In genomic region chr19:54189020-54189667, GRCh38 we compare ENCODE assay signal across 8 cellular contexts. TPM values are rescaled to one million over a fixed set of nuclear protein-coding genes. Genes with fewer than 3 reads are reported as not detected.
DNase-seq lines count a peak whose midpoint lies in the region; ATAC-seq, FAIRE-seq and TF ChIP-seq lines count a peak whose summit lies in the region.

Gene MBOAT7 (minus strand): TSS chr19:54189580. CDS start chr19:54188508, 1,072 bp downstream.

- H4K20me1 ChIP-seq in IMR-90 (ENCODE audit: insufficient read depth, low read length), result peaks cover 16% of the 10 kb centered on the region

- CTCF ChIA-PET in IMR-90 (lab: Yijun Ruan, JAX), result interaction anchor here (0.8 to 1.1 kb wide), 2 partner anchors 77 to 201 kb away, joined by 3 read pairs; no protein-coding TSS in a partner anchor

- H3K56ac ChIP-seq in IMR-90 (ENCODE audit: extremely low read depth, insufficient read depth, low read length), result peak within 1 kb of the TSS; percentile 90

- peak within 1 kb of the TSS; percentile 91 for H3K4me3 Mint-ChIP-seq in stimulated activated naive CD8-positive, alpha-beta T cell treated with anti-CD3 and anti-CD28 coated beads, Interleukin-15, Interleukin-2, amounts not matched to agents 100 ng/mL and 50 ng/mL, for 24 hours

- H2BK15ac ChIP-seq in IMR-90 (ENCODE audit: low read depth, low read length), result peak within 1 kb of the TSS; percentile 91; the same call in 1 of the 3 replicates

- peaks cover 3% of the 10 kb centered on the region; the same call in 1 of the 2 replicates for H3K9me1 ChIP-seq in IMR-90 (ENCODE audit: insufficient read depth, low read length)

- H2BK5ac ChIP-seq in IMR-90 (ENCODE audit: low read depth, low read length, poor library complexity, severe bottlenecking), result peak within 1 kb of the TSS; percentile 96

- H3K27ac Mint-ChIP-seq in stimulated activated naive CD8-positive, alpha-beta T cell treated with anti-CD3 and anti-CD28 coated beads, Interleukin-15, Interleukin-2, amounts not matched to agents 100 ng/mL and 50 ng/mL, for 24 hours, result peak within 1 kb of the TSS; percentile 100

- H3K4me1 Mint-ChIP-seq in stimulated activated naive CD8-positive, alpha-beta T cell treated with anti-CD3 and anti-CD28 coated beads, Interleukin-15, Interleukin-2, amounts not matched to agents 100 ng/mL and 50 ng/mL, for 24 hours (ENCODE audit: low read depth), result peaks cover 34% of the 10 kb centered on the region

- peak within 1 kb of the TSS; percentile 96 for H3K4ac ChIP-seq in IMR-90 (ENCODE audit: low read depth, low read length)

- H2BK20ac ChIP-seq in IMR-90 (ENCODE audit: low read depth, low read length), result peak within 1 kb of the TSS; percentile 59; the same call in 1 of the 2 replicates

- no peaks in the 10 kb centered on the region for H3K9me3 Mint-ChIP-seq in stimulated activated naive CD8-positive, alpha-beta T cell treated with anti-CD3 and anti-CD28 coated beads, Interleukin-15, Interleukin-2, amounts not matched to agents 100 ng/mL and 50 ng/mL, for 24 hours

- peak within 1 kb of the TSS; percentile 93 for H4K91ac ChIP-seq in IMR-90 (ENCODE audit: insufficient read depth, low read depth, low read length)

- peak; percentile 87 for DNase-seq in GM12891 (ENCODE audit: insufficient read length, low spot score)
- no peak for DNase-seq in IMR-90
- DNase-seq in ascending aorta (ENCODE audit: low spot score in 2 of 2), result no peak
- peak; percentile 88 for DNase-seq in iPS-NIHi11 (ENCODE audit: low spot score)
- DNase-seq in NCI-H2227 (lab: John Stamatoyannopoulos, UW; ENCODE audit: unreplicated experiment), result no peak
- DNase-seq in NCI-H187 (lab: John Stamatoyannopoulos, UW), result no peak

- in situ Hi-C loops in IMR-90 (cut with MboI; ENCODE audit: low sequenced_read_pairs), result no loop called here

- peak within 1 kb of the TSS; percentile 56 for H4K5ac ChIP-seq in IMR-90 (ENCODE audit: low read depth, low read length)

- no peak for FAIRE-seq in GM12891 (lab: Jason Lieb, UNC)

- peak within 1 kb of the TSS; percentile 70 for H3K4me3 ChIP-seq in IMR-90 (ENCODE audit: insufficient read depth, low read depth, low read length)
- H3K4me3 ChIP-seq in ascending aorta, result peak within 1 kb of the TSS; percentile 81 to 85

- peak within 1 kb of the TSS; percentile 99 for H2AK9ac ChIP-seq in IMR-90 (replicated peaks; ENCODE audit: low read depth, low read length, poor library complexity)

- no peak for TF ChIP-seq RAD21 in IMR-90 (IDR thresholded peaks at IDR 0.05; ENCODE audit: low read length)

- H2BK120ac ChIP-seq in IMR-90 (ENCODE audit: low read depth, low read length), result peak within 1 kb of the TSS; percentile 88; the same call in 1 of the 2 replicates

- H3K36me3 ChIP-seq in IMR-90 (ENCODE audit: control insufficient read depth, insufficient read depth, low read length), result peaks cover 17% of the 10 kb centered on the region
- peaks cover 8 to 13% of the 10 kb centered on the region in 2 donors for H3K36me3 ChIP-seq in ascending aorta

- peak within 1 kb of the TSS; percentile 89 for H3K4me2 ChIP-seq in IMR-90 (ENCODE audit: low read depth, low read length)

- intact Hi-C loops in IMR-90 (cut with micrococcal nuclease), result loop anchor here (2.0 kb wide), 1 partner anchor 20 kb away; no protein-coding TSS in a partner anchor
- intact Hi-C loops in ascending aorta (cut with DNase I), result loop anchor here (1.0 to 5.0 kb wide), 2 partner anchors 30 to 1247 kb away; partner anchors contain the start of gene LENG1

- peaks cover 24 to 50% of the 10 kb centered on the region in 2 experiments for H3K79me1 ChIP-seq in IMR-90 (ENCODE audit: low read depth in 1 of 2, low read length in 2 of 2)

- BruUV-seq in IMR-90 (replicated peaks; lab: Mats Ljungman, UMichigan), result no TSS peak

- peak within 1 kb of the TSS; percentile 96 for H2AFZ ChIP-seq in IMR-90 (replicated peaks; ENCODE audit: low read length, poor library complexity)

- H3K27ac ChIP-seq in IMR-90 (ENCODE audit: insufficient read depth, low read length) (peak within 1 kb of the TSS; percentile 93), ascending aorta (peak within 1 kb of the TSS; percentile 100)

- H2AK5ac ChIP-seq in IMR-90 (ENCODE audit: low read depth, low read length), result peak within 1 kb of the TSS; percentile 91

- H3K27me3 ChIP-seq in IMR-90 (ENCODE audit: control insufficient read depth, insufficient read depth, low read length) (no peaks in the 10 kb centered on the region), ascending aorta (no peaks in the 10 kb centered on the region)

- H3K23ac ChIP-seq in IMR-90 (ENCODE audit: low read depth, low read length), result peak within 1 kb of the TSS; percentile 94

- peak within 1 kb of the TSS; percentile 94 for H3K14ac ChIP-seq in IMR-90 (replicated peaks; ENCODE audit: low read depth, low read length)

- H3K9me3 ChIP-seq in IMR-90 (ENCODE audit: control insufficient read depth, insufficient read depth, low read length) (no peaks in the 10 kb centered on the region), ascending aorta (no peaks in the 10 kb centered on the region)

- peak within 1 kb of the TSS; percentile 77 for H3K18ac ChIP-seq in IMR-90 (ENCODE audit: low read depth, low read length)

- H3K9ac ChIP-seq in IMR-90 (ENCODE audit: low read depth, low read length), result peak within 1 kb of the TSS; percentile 88

- POLR2A ChIA-PET in IMR-90 (lab: Charles Lee; ENCODE audit: unreplicated experiment), result interaction anchor here (0.6 to 1.9 kb wide), 4 partner anchors 10 to 30 kb away, joined by 3 to 8 read pairs (median 5); partner anchors contain the start of gene LENG1

- peaks cover 33% of the 10 kb centered on the region for H3K36me3 Mint-ChIP-seq in stimulated activated naive CD8-positive, alpha-beta T cell treated with anti-CD3 and anti-CD28 coated beads, Interleukin-15, Interleukin-2, amounts not matched to agents 100 ng/mL and 50 ng/mL, for 24 hours (ENCODE audit: low read depth)

- TF ChIP-seq CTCF in IMR-90 (conservative IDR thresholded peaks at IDR 0.05; ENCODE audit: low read depth, low read length) (peak; percentile 38), ascending aorta (IDR thresholded peaks at IDR 0.05) (peak in 2 of 3 experiments; percentile 33 to 47)

- dilution Hi-C loops in IMR-90 (cut with HindIII; ENCODE audit: low sequenced_read_pairs, unreplicated experiment), result no loop called here

- 0% methylated on average over 27 of the region's 64 CpGs; no CpG with 5 or more reads in 1 of the 2 experiments for WGBS in IMR-90 (ENCODE audit: extremely low coverage in 2 of 2, insufficient read length in 1 of 2), 2 experiments

- TF ChIP-seq POLR2A in GM12891 (IDR thresholded peaks at IDR 0.05; ENCODE audit: low read depth, low read length) (no peak), IMR-90 (IDR thresholded peaks at IDR 0.05; ENCODE audit: low read depth, low read length) (peak; percentile 68)

- H3K27me3 Mint-ChIP-seq in stimulated activated naive CD8-positive, alpha-beta T cell treated with anti-CD3 and anti-CD28 coated beads, Interleukin-15, Interleukin-2, amounts not matched to agents 100 ng/mL and 50 ng/mL, for 24 hours, result no peaks in the 10 kb centered on the region

- H3K4me1 ChIP-seq in IMR-90 (ENCODE audit: control insufficient read depth, insufficient read depth, low read length) (peaks cover 5% of the 10 kb centered on the region), ascending aorta (peaks cover 6 to 20% of the 10 kb centered on the region in 2 donors)

- peak within 1 kb of the TSS; percentile 62 to 99 for H4K8ac ChIP-seq in IMR-90 (ENCODE audit: low read depth in 2 of 2, low read length in 2 of 2)

- ATAC-seq in GM21528 (IDR thresholded peaks at IDR 0.05; ENCODE audit: low FRiP score, unreplicated experiment), result peak; percentile 15
- peak; percentile 2 for ATAC-seq in IMR-90 (ENCODE audit: low read depth)

TF ChIP-seq in GM12891, 5 proteins besides CTCF, POLR2A, EP300 and RAD21:
- TF ChIP-seq TAF1 (IDR thresholded peaks at IDR 0.05; ENCODE audit: low read depth, low read length) (no peak), PAX5 (IDR thresholded peaks at IDR 0.05; ENCODE audit: insufficient read depth, low read length, severe bottlenecking) (no peak), SPI1 (IDR thresholded peaks at IDR 0.05; ENCODE audit: low read depth, low read length) (no peak), POU2F2 (IDR thresholded peaks at IDR 0.05; ENCODE audit: low read depth, low read length) (no peak), POLR2AphosphoS5 (IDR thresholded peaks at IDR 0.05; ENCODE audit: low read depth, low read length) (no peak)

TF ChIP-seq in IMR-90, 13 proteins besides CTCF, POLR2A, EP300 and RAD21 (continues in another document):
- TF ChIP-seq NFE2L2 (IDR thresholded peaks at IDR 0.05; ENCODE audit: low read depth, low read length) (no peak), MAZ (IDR thresholded peaks at IDR 0.05; ENCODE audit: borderline replicate concordance, low read depth, low read length) (peak; percentile 9; the same call in 1 of the 2 replicates), BHLHE40 (IDR thresholded peaks at IDR 0.05; ENCODE audit: low read depth, low read length) (no peak), CHD1 (IDR thresholded peaks at IDR 0.05; ENCODE audit: low read depth, low read length) (no peak), FOS (IDR thresholded peaks at IDR 0.05; ENCODE audit: low read depth, low read length) (no peak), ELK1 (IDR thresholded peaks at IDR 0.05; ENCODE audit: borderline replicate concordance, low read depth, low read length) (no peak), MAFK (IDR thresholded peaks at IDR 0.05; ENCODE audit: low read depth, low read length) (no peak), MXI1 (IDR thresholded peaks at IDR 0.05; ENCODE audit: borderline replicate concordance, low read depth, low read length) (peak; percentile 60; the same call in 1 of the 2 replicates)
- TF ChIP-seq, protein P1, sequence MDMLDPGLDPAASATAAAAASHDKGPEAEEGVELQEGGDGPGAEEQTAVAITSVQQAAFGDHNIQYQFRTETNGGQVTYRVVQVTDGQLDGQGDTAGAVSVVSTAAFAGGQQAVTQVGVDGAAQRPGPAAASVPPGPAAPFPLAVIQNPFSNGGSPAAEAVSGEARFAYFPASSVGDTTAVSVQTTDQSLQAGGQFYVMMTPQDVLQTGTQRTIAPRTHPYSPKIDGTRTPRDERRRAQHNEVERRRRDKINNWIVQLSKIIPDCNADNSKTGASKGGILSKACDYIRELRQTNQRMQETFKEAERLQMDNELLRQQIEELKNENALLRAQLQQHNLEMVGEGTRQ (IDR thresholded peaks at IDR 0.05; ENCODE audit: low read depth, low read length), result no peak

RNA-seq across cellular contexts. Expression of gene MBOAT7, which starts in this region (rescaled TPM):
- polyA plus RNA-seq in GM12891 (2012; ENCODE audit: low read depth, missing spikeins), result 29.5 TPM
- 9.2 and 11.3 TPM in 2 replicates for total RNA-seq in IMR-90 (2012; rRNA removed)
- polyA plus RNA-seq in IMR-90 (2012; rRNA removed), result 121 and 137 TPM in 2 replicates
- polyA plus RNA-seq in IMR-90 (2012; cell fraction: cytosol; rRNA removed), result 132 and 169 TPM in 2 replicates
- 124 and 275 TPM in 2 replicates for polyA plus RNA-seq in IMR-90 (2012; cell fraction: nucleus; rRNA removed; ENCODE audit: low replicate concordance)
- total RNA-seq in ascending aorta, result 56.1 TPM

Comparison
In these comparisons a context has a peak if more than half of its experiments do, and no peak if none do; other contexts are left out.
1. DNase-seq: peak in GM12891 (single experiment) and iPS-NIHi11 (single experiment); none in IMR-90 (single experiment), ascending aorta (0 of 2), NCI-H2227 (single experiment) and NCI-H187 (0 of 2).